Comparison of ENCODE assay signal across 22 cellular contexts in the genomic region with DNA sequence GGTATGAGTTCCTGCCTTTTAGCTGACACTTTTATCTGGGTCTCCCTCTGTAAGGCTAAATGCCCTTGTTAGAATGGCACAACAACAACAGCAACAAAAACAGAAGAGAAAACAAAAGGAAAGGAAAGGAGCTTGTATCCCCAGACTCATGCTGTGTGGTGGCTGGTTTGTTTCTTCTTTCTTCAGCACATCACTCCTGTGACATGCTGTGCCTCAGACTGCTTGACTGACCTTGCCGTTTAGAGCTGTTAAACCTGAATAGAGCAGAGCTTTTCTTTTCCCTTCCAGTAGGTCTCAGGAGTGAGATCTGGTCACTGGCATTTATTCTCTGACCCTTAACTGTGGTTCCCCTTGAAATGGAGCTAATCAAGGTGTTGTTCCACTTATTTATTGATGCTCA. TPM values are rescaled to one million over a fixed set of nuclear protein-coding genes. Genes with fewer than 3 reads are reported as not detected.
DNase-seq lines count a peak whose midpoint lies in the region; ATAC-seq, FAIRE-seq and TF ChIP-seq lines count a peak whose summit lies in the region.
"Had no signal": no experiment of that assay in that cellular context is flagged by ENCODE, and none has a peak within 500 bp of the region (broad histone marks: within the 10 kb centered on the region; RNA-seq: fewer than 3 reads in every experiment).

No MANE protein-coding gene starts in this region.

- H3K4me3 Mint-ChIP-seq in astrocyte (ENCODE audit: unreplicated experiment): no peak overlapping the region
- H3K4me3 Mint-ChIP-seq: CD4-positive, alpha-beta memory T cell; T-cell had no signal

- H3K36me3 ChIP-seq in astrocyte (ENCODE audit: insufficient read depth, low read length) (no peaks in the 10 kb centered on the region), colonic mucosa (no peaks in the 10 kb centered on the region)
- H3K36me3 ChIP-seq: BLaER1 had no signal

- no peak overlapping the region for H2AFZ ChIP-seq in astrocyte (ENCODE audit: low read depth, low read length)

- H3K27me3 Mint-ChIP-seq in astrocyte (ENCODE audit: low read depth, unreplicated experiment): no peaks in the 10 kb centered on the region
- H3K27me3 Mint-ChIP-seq: CD4-positive, alpha-beta memory T cell; T-cell had no signal

- H3K27ac Mint-ChIP-seq in astrocyte (ENCODE audit: unreplicated experiment): peak overlapping the region; percentile 20
- H3K27ac Mint-ChIP-seq: CD4-positive, alpha-beta memory T cell; T-cell had no signal

- H3K27me3 ChIP-seq in astrocyte (ENCODE audit: insufficient read depth, low read length): no peaks in the 10 kb centered on the region
- H3K27me3 ChIP-seq in colonic mucosa: no peaks in the 10 kb centered on the region
- H3K27me3 ChIP-seq: BLaER1 had no signal

- H3K9me3 ChIP-seq in A549: no peaks in the 10 kb centered on the region
- H3K9me3 ChIP-seq in astrocyte (ENCODE audit: insufficient read depth, low read depth, low read length): no peaks in the 10 kb centered on the region
- no peaks in the 10 kb centered on the region for H3K9me3 ChIP-seq in colonic mucosa
- H3K9me3 ChIP-seq: BLaER1 had no signal

- peaks cover 17% of the 10 kb centered on the region for H3K4me1 ChIP-seq in A549
- H3K4me1 ChIP-seq in astrocyte (ENCODE audit: insufficient read depth, low read length): no peaks in the 10 kb centered on the region
- H3K4me1 ChIP-seq in colonic mucosa: no peaks in the 10 kb centered on the region
- H3K4me1 ChIP-seq: BLaER1 had no signal

- H4K20me1 ChIP-seq in astrocyte (ENCODE audit: insufficient read depth, low read length): no peaks in the 10 kb centered on the region
- H4K20me1 ChIP-seq: BLaER1 had no signal

- intact Hi-C loops in colonic mucosa (cut with DNase I): no loop called here

- H3K9ac ChIP-seq in astrocyte (ENCODE audit: low read length) (no peak overlapping the region), colonic mucosa (ENCODE audit: low read depth in 2 of 2, low read length in 2 of 2) (no peak overlapping the region)
- H3K9ac ChIP-seq: BLaER1 had no signal

- no peaks in the 10 kb centered on the region for H3K9me3 Mint-ChIP-seq in astrocyte (ENCODE audit: unreplicated experiment)

- TF ChIP-seq EP300 in A549 (IDR thresholded peaks at IDR 0.05): no peak

- H3K27ac ChIP-seq in A549 (peak overlapping the region in 1 of 2 experiments; percentile 21; a peak in 1 of 6 replicates), astrocyte (ENCODE audit: low read depth, low read length) (no peak overlapping the region), colonic mucosa (no peak overlapping the region)
- H3K27ac ChIP-seq: BLaER1, HL-60 had no signal

- POLR2A ChIA-PET in A549 (lab: Yijun Ruan, JAX) (no interaction called here), HEK293T (lab: Yijun Ruan, JAX) (no interaction called here)

- H3K4me3 ChIP-seq in A549: no peak overlapping the region
- no peak overlapping the region for H3K4me3 ChIP-seq in astrocyte (ENCODE audit: insufficient read depth, low read depth, low read length)
- H3K4me3 ChIP-seq in colonic mucosa: no peak overlapping the region
- H3K4me3 ChIP-seq: BLaER1 had no signal

- FAIRE-seq in A549 (lab: Jason Lieb, UNC) (no peak), H54 (lab: Jason Lieb, UNC) (peak; percentile 65), astrocyte (lab: Jason Lieb, UNC) (no peak)

- H3K36me3 Mint-ChIP-seq in astrocyte (ENCODE audit: low read depth, unreplicated experiment): no peaks in the 10 kb centered on the region
- H3K36me3 Mint-ChIP-seq: CD4-positive, alpha-beta memory T cell; T-cell had no signal

- 39% methylated on average over 1 of the region's 1 CpG for WGBS in A549 (ENCODE audit: missing lambda C conversion rate)

- DNase-seq in A549 (ENCODE audit: low read depth in 1 of 2, low spot score in 1 of 2): no peak
- DNase-seq in H54 (ENCODE audit: insufficient read length, low spot score): no peak
- DNase-seq in astrocyte (ENCODE audit: low read depth): no peak
- peak; percentile 34 for DNase-seq in iPS-NIHi7 (ENCODE audit: extremely low spot score)
- no peak for DNase-seq in GOT3 (lab: John Stamatoyannopoulos, UW)
- no peak for DNase-seq in colonic mucosa
- no peak for DNase-seq in HEK293T (ENCODE audit: extremely low spot score)
- DNase-seq: Calu3; CD4-positive, alpha-beta memory T cell; IMR-90; NCI-H1930; NCI-H2171; NCI-H526; OCI-M1; SHP77; T-cell had no signal

- H3K4me2 ChIP-seq in A549 (peak overlapping the region; percentile 20), astrocyte (ENCODE audit: low read length) (no peak overlapping the region)
- H3K4me2 ChIP-seq: BLaER1 had no signal

- peaks cover 13% of the 10 kb centered on the region for H3K4me1 Mint-ChIP-seq in astrocyte (ENCODE audit: low read depth, unreplicated experiment)
- H3K4me1 Mint-ChIP-seq: CD4-positive, alpha-beta memory T cell; T-cell had no signal

- TF ChIP-seq POLR2A in A549 (IDR thresholded peaks at IDR 0.05; ENCODE audit: low read length): no peak
- TF ChIP-seq POLR2A in H54 (IDR thresholded peaks at IDR 0.05; ENCODE audit: low read depth, low read length): no peak

- CTCF ChIA-PET in A549 (lab: Yijun Ruan, JAX) (interaction anchor here (0.9 to 1.4 kb wide), 2 partner anchors 19 to 486 kb away, joined by 4 to 5 read pairs; a partner anchor contains a TSS), HEK293T (lab: Yijun Ruan, JAX) (no interaction called here)

- TF ChIP-seq RAD21 in A549 (conservative IDR thresholded peaks at IDR 0.05 in 1 of 2, IDR thresholded peaks at IDR 0.05 in 1 of 2): no peak

- ATAC-seq in A549 (peak; percentile 47 to 60; a peak in 4 of 6 replicates), GM19455 (IDR thresholded peaks at IDR 0.05; ENCODE audit: unreplicated experiment) (no peak)
- ATAC-seq: SK-N-SH treated with all-trans-retinoic acid at 6 μM for 48 hours, T-cell had no signal

- H3K79me2 ChIP-seq in astrocyte (ENCODE audit: insufficient read depth, low read length): no peaks in the 10 kb centered on the region

- TF ChIP-seq CTCF in A549 (IDR thresholded peaks at IDR 0.05): no peak
- no peak for TF ChIP-seq CTCF in astrocyte (IDR thresholded peaks at IDR 0.05; ENCODE audit: insufficient read depth, low read depth, low read length)
- TF ChIP-seq CTCF in colonic mucosa (IDR thresholded peaks at IDR 0.05): no peak

TF ChIP-seq in A549, 52 proteins besides CTCF, POLR2A, EP300 and RAD21:
- no peak for TF ChIP-seq KDM5A (IDR thresholded peaks at IDR 0.05)
- TF ChIP-seq ZC3H11A (IDR thresholded peaks at IDR 0.05): no peak
- TF ChIP-seq RNF2 (IDR thresholded peaks at IDR 0.05; ENCODE audit: borderline replicate concordance, low read depth): no peak
- TF ChIP-seq HEYL (CRISPR knock-in tag; IDR thresholded peaks at IDR 0.05): no peak
- no peak for TF ChIP-seq GATA3 (IDR thresholded peaks at IDR 0.05; ENCODE audit: borderline replicate concordance)

TF ChIP-seq in HEK293T, 16 proteins besides CTCF, POLR2A, EP300 and RAD21:
- no peak for TF ChIP-seq FOXK2 (IDR thresholded peaks at IDR 0.05)
- no peak for TF ChIP-seq ELF4 (IDR thresholded peaks at IDR 0.05)
- no peak for TF ChIP-seq HDGF (IDR thresholded peaks at IDR 0.05; ENCODE audit: borderline replicate concordance)
- TF ChIP-seq, protein P1, sequence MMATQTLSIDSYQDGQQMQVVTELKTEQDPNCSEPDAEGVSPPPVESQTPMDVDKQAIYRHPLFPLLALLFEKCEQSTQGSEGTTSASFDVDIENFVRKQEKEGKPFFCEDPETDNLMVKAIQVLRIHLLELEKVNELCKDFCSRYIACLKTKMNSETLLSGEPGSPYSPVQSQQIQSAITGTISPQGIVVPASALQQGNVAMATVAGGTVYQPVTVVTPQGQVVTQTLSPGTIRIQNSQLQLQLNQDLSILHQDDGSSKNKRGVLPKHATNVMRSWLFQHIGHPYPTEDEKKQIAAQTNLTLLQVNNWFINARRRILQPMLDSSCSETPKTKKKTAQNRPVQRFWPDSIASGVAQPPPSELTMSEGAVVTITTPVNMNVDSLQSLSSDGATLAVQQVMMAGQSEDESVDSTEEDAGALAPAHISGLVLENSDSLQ (IDR thresholded peaks at IDR 0.05): no peak
- no peak for TF ChIP-seq CTBP1 (IDR thresholded peaks at IDR 0.05; ENCODE audit: borderline replicate concordance)
- TF ChIP-seq L3MBTL2 (conservative IDR thresholded peaks at IDR 0.05): no peak
- no peak for TF ChIP-seq SUZ12 (IDR thresholded peaks at IDR 0.05)
- TF ChIP-seq FOXM1 (IDR thresholded peaks at IDR 0.05; ENCODE audit: borderline replicate concordance): no peak

RNA-seq across cellular contexts. Expression of a gene that starts 18.9 kb away (rescaled TPM):
- polyA plus RNA-seq in A549 (2011; rRNA removed) (14.3 and 15.6 TPM in 2 replicates), A549 (2017; fragmentation: RNase III; extraction: RNeasy Plus Mini Kit Qiagen cat#74134 plus additional on column Dnase treatment) (11.7 to 12.8 TPM (median 12.1 TPM) in 3 replicates)
- 3.3 and 3.4 TPM in 2 replicates for polyA plus RNA-seq in A549 (2012; cell fraction: cytosol; rRNA removed)
- 1.3 and 2.5 TPM in 2 replicates for polyA plus RNA-seq in A549 (2012; cell fraction: nucleus; rRNA removed)
- polyA minus RNA-seq in A549 (2011; rRNA and poly(A)+ RNA removed): 6.5 and 6.9 TPM in 2 replicates
- total RNA-seq in astrocyte (2.0 and 2.6 TPM in 2 replicates), colonic mucosa (under 1 TPM; 0.07 to 0.40 TPM)
- total RNA-seq: A673, Calu3, IMR-90, RPMI7951 had no signal
- polyA plus RNA-seq: CD4-positive, alpha-beta memory T cell had no signal
